8 cellular contexts compared by ENCODE assay signal in the genomic region with DNA sequence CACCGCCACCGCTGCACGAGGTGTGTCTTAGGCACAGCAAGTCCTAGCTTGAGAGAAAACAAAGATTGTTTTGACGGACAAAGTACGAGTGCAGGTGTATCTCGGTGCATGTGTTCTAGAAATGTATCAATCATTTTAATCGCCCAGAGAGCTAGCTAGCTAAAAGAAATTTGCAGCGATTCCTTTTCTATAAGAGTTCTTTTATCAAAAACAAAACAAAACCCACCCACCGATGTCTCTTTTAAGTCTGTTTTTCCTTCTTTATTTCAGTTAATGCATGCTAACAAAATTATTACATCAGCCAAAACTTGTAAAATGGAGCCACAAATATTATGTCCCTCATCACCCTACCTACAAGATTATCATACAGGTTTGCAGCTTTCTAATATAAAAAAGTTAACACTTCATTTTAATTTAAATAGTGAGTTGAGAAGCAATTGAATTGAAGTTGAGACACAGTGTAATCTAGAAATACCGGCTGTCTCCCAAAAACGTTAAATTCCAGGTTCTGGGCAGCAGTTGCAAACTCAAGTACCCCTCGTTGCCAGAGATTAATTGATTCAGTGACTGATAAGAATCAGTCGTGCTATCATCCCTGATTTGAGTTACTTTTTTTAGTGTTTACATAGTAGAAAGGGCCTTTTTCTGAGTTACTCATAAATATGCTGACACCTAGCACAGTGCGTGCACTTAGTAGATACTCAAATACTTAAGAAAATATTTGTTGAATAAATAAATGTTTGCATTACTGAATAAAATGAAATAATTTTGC. TPM values are rescaled to one million over a fixed set of nuclear protein-coding genes. Genes with fewer than 3 reads are reported as not detected.
DNase-seq lines count a peak whose midpoint lies in the region; ATAC-seq, FAIRE-seq and TF ChIP-seq lines count a peak whose summit lies in the region.

No MANE protein-coding gene starts in this region.

- no peak overlapping the region for H3K27ac ChIP-seq in endothelial cell of umbilical vein (ENCODE audit: insufficient read depth, low read depth, low read length)
- peak overlapping the region; percentile 90 for H3K27ac ChIP-seq in parathyroid adenoma

- H2AFZ ChIP-seq in endothelial cell of umbilical vein (ENCODE audit: low read depth, low read length): peak overlapping the region; percentile 76
- peak overlapping the region; percentile 97 for H2AFZ ChIP-seq in parathyroid adenoma

- peak overlapping the region; percentile 77 for H3K4me2 ChIP-seq in endothelial cell of umbilical vein (ENCODE audit: insufficient read depth, low read length)
- H3K4me2 ChIP-seq in parathyroid adenoma (ENCODE audit: low read length): peak overlapping the region; percentile 95

- no peaks in the 10 kb centered on the region for H3K79me2 ChIP-seq in endothelial cell of umbilical vein (ENCODE audit: control insufficient read depth, insufficient read depth, low read length)
- no peaks in the 10 kb centered on the region for H3K79me2 ChIP-seq in parathyroid adenoma

- H3K4me3 ChIP-seq in endothelial cell of umbilical vein (replicated peaks in 1 of 3; ENCODE audit: insufficient read depth in 1 of 3, low read depth in 1 of 3, low read length in 3 of 3) (peak overlapping the region; percentile 11 to 66 (median 64)), parathyroid adenoma (ENCODE audit: low read depth, low read length) (peak overlapping the region; percentile 93)

- no peak for FAIRE-seq in endothelial cell of umbilical vein (lab: Jason Lieb, UNC)

- H3K9ac ChIP-seq in endothelial cell of umbilical vein (replicated peaks; ENCODE audit: extremely low read depth, insufficient read depth, low read length) (peak overlapping the region; percentile 61), parathyroid adenoma (no peak overlapping the region)

- H4K20me1 ChIP-seq in endothelial cell of umbilical vein (replicated peaks; ENCODE audit: control insufficient read depth, extremely low read depth, insufficient read depth, low read length): no peaks in the 10 kb centered on the region

- H3K9me1 ChIP-seq in endothelial cell of umbilical vein (replicated peaks; ENCODE audit: control insufficient read depth, extremely low read depth, insufficient read depth, low read length): no peaks in the 10 kb centered on the region

- DNase-seq in NCI-H1105 treated with DMSO at 0.1 percent for 48 hours (lab: John Stamatoyannopoulos, UW) (peak; percentile 80), endothelial cell of umbilical vein (ENCODE audit: low read depth, low spot score) (no peak), occipital lobe (lab: John Stamatoyannopoulos, UW) (no peak), posterior vena cava (ENCODE audit: low spot score) (no peak)

- CTCF ChIA-PET in endothelial cell of umbilical vein (lab: Charles Lee): interaction anchor here (1.0 to 1.3 kb wide), 4 partner anchors 52 to 258 kb away, joined by 3 to 6 read pairs (median 4); no protein-coding TSS in a partner anchor

- ATAC-seq in GM18867 (IDR thresholded peaks at IDR 0.05; ENCODE audit: unreplicated experiment) (peak; percentile 22), HG03439 (IDR thresholded peaks at IDR 0.05; ENCODE audit: unreplicated experiment) (no peak), GM18868 (IDR thresholded peaks at IDR 0.05; ENCODE audit: unreplicated experiment) (no peak)

- H3K9me3 ChIP-seq in endothelial cell of umbilical vein (replicated peaks; ENCODE audit: control insufficient read depth, insufficient read depth, low read length) (no peaks in the 10 kb centered on the region), parathyroid adenoma (ENCODE audit: control insufficient read depth, low read length) (no peaks in the 10 kb centered on the region)

- dilution Hi-C loops in endothelial cell of umbilical vein (cut with MboI; ENCODE audit: extremely low pct_ligation_motif_present, low sequenced_read_pairs): no loop called here

- H3K27me3 ChIP-seq in endothelial cell of umbilical vein (ENCODE audit: control insufficient read depth in 2 of 2, insufficient read depth in 2 of 2, low read length in 2 of 2): peaks cover 2 to 10% of the 10 kb centered on the region in 2 experiments
- no peaks in the 10 kb centered on the region for H3K27me3 ChIP-seq in parathyroid adenoma (ENCODE audit: control insufficient read depth, insufficient read depth, low read length)

- POLR2A ChIA-PET in endothelial cell of umbilical vein (lab: Charles Lee): no interaction called here

- TF ChIP-seq POLR2A in endothelial cell of umbilical vein (IDR thresholded peaks at IDR 0.05; ENCODE audit: low read depth, low read length): no peak

- BruUV-seq in endothelial cell of umbilical vein (replicated peaks; lab: Mats Ljungman, UMichigan): TSS peak; percentile 7

- intact Hi-C loops in endothelial cell of umbilical vein (cut with micrococcal nuclease) (loop anchor here (5.0 kb wide), 3 partner anchors 40 to 865 kb away; no protein-coding TSS in a partner anchor), posterior vena cava (cut with DNase I) (no loop called here)

- peaks cover 16% of the 10 kb centered on the region for H3K4me1 ChIP-seq in endothelial cell of umbilical vein (ENCODE audit: control insufficient read depth, extremely low read depth, insufficient read depth, low read length)
- H3K4me1 ChIP-seq in parathyroid adenoma: no peaks in the 10 kb centered on the region

- no peak for TF ChIP-seq CTCF in endothelial cell of umbilical vein (IDR thresholded peaks at IDR 0.05; ENCODE audit: extremely low read depth in 1 of 2, insufficient read depth in 1 of 2, low read depth in 1 of 2, low read length in 2 of 2)
- TF ChIP-seq CTCF in parathyroid adenoma (IDR thresholded peaks at IDR 0.05): no peak

- H3K36me3 ChIP-seq in endothelial cell of umbilical vein (ENCODE audit: control insufficient read depth in 2 of 2, extremely low read depth in 1 of 2, insufficient read depth in 2 of 2, low read length in 2 of 2) (no peaks in the 10 kb centered on the region), parathyroid adenoma (ENCODE audit: control insufficient read depth, insufficient read depth, low read length) (no peaks in the 10 kb centered on the region)

TF ChIP-seq in endothelial cell of umbilical vein, 7 proteins besides CTCF, POLR2A, EP300 and RAD21:
- TF ChIP-seq GATA2 (IDR thresholded peaks at IDR 0.05; ENCODE audit: insufficient read depth, insufficient read length, low read depth, low read length) (peak; percentile 33), JUN (IDR thresholded peaks at IDR 0.05; ENCODE audit: borderline replicate concordance, insufficient read depth, insufficient read length, low read depth) (no peak)

RNA-seq across cellular contexts. Expression of a gene that starts 1.5 kb away (rescaled TPM):
- total RNA-seq in endothelial cell of umbilical vein (2.9 and 3.1 TPM in 2 replicates), occipital lobe (2.3 TPM), posterior vena cava (10 to 100 TPM in 1 of 2 donors, 1 to 10 TPM in 1; 7.3 to 11.0 TPM)
- 0.41 and 0.52 TPM in 2 replicates for polyA plus RNA-seq in endothelial cell of umbilical vein
- 0.59 and 0.69 TPM in 2 replicates for polyA plus RNA-seq in endothelial cell of umbilical vein (2011; cell fraction: cytosol; rRNA removed)
- 0.97 and 1.2 TPM in 2 replicates for polyA plus RNA-seq in endothelial cell of umbilical vein (2011; cell fraction: nucleus; rRNA removed)
- polyA plus RNA-seq in endothelial cell of umbilical vein (2012): 0.72 and 0.82 TPM in 2 replicates
- 2.9 and 3.5 TPM in 2 replicates for polyA minus RNA-seq in endothelial cell of umbilical vein
- polyA minus RNA-seq in endothelial cell of umbilical vein (2011; cell fraction: cytosol; rRNA and poly(A)+ RNA removed): 2.7 TPM
- polyA minus RNA-seq in endothelial cell of umbilical vein (2011; cell fraction: nucleus; rRNA and poly(A)+ RNA removed): 3.0 and 4.4 TPM in 2 replicates

RNA-seq across cellular contexts. Expression of a gene that starts 57.2 kb away (rescaled TPM):
- total RNA-seq in endothelial cell of umbilical vein: 26.7 and 29.1 TPM in 2 replicates
- polyA plus RNA-seq in endothelial cell of umbilical vein: 22.7 and 23.1 TPM in 2 replicates
- polyA plus RNA-seq in endothelial cell of umbilical vein (2011; cell fraction: cytosol; rRNA removed): 16.6 and 24.4 TPM in 2 replicates
- 36.8 and 37.9 TPM in 2 replicates for polyA plus RNA-seq in endothelial cell of umbilical vein (2011; cell fraction: nucleus; rRNA removed)
- 24.0 and 26.5 TPM in 2 replicates for polyA plus RNA-seq in endothelial cell of umbilical vein (2012)
- 14.5 and 16.4 TPM in 2 replicates for polyA minus RNA-seq in endothelial cell of umbilical vein
- 9.8 TPM for polyA minus RNA-seq in endothelial cell of umbilical vein (2011; cell fraction: cytosol; rRNA and poly(A)+ RNA removed)
- 25.7 and 39.7 TPM in 2 replicates for polyA minus RNA-seq in endothelial cell of umbilical vein (2011; cell fraction: nucleus; rRNA and poly(A)+ RNA removed)
- 21.5 TPM for total RNA-seq in occipital lobe
- total RNA-seq in posterior vena cava: 10 to 100 TPM; 17.5 to 22.9 TPM
